In the genomic region with DNA sequence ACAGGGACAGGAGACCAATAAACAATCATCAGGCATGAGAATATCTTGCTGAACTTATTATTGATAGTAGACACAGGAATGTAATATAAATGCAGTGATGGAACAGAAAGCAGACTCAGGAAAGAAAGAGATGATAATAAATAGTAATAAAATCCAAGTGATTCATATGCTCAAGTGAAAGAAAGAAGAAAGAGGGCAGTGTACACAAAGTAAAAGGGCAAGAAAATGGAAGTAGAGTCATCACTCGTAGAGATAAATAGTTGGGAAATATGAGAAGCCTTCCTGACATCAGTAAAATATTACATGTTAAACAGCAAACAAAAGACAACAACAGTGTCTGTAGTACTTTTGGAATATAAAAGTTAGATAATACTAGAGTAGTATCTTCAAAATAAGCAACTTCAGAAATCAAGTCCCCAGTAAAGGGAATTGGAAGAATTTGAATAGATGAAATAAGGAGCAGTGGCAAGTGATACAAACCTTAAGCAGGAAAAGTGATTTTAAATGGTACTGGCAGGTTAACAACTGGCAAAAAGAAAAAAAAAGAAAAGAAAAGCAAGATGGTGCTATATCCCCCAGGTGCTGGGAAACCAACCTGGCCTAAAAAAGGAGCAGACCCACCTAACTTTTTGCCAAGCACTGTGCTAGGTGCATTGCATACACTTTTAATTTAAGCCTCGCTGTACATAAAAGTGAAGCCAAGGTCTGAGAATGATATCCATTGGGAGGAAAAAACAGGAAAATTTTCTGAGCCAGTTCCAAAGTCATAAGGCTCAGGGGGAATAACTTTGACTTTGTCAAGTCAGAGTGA, we compare ENCODE assay signal across 1 cellular context.
TF ChIP-seq lines count a peak whose summit lies in the region.

No MANE protein-coding gene starts in this region.

TF ChIP-seq in WTC11, 78 proteins besides CTCF, POLR2A, EP300 and RAD21 (continued from another document):
- TF ChIP-seq, protein P1, sequence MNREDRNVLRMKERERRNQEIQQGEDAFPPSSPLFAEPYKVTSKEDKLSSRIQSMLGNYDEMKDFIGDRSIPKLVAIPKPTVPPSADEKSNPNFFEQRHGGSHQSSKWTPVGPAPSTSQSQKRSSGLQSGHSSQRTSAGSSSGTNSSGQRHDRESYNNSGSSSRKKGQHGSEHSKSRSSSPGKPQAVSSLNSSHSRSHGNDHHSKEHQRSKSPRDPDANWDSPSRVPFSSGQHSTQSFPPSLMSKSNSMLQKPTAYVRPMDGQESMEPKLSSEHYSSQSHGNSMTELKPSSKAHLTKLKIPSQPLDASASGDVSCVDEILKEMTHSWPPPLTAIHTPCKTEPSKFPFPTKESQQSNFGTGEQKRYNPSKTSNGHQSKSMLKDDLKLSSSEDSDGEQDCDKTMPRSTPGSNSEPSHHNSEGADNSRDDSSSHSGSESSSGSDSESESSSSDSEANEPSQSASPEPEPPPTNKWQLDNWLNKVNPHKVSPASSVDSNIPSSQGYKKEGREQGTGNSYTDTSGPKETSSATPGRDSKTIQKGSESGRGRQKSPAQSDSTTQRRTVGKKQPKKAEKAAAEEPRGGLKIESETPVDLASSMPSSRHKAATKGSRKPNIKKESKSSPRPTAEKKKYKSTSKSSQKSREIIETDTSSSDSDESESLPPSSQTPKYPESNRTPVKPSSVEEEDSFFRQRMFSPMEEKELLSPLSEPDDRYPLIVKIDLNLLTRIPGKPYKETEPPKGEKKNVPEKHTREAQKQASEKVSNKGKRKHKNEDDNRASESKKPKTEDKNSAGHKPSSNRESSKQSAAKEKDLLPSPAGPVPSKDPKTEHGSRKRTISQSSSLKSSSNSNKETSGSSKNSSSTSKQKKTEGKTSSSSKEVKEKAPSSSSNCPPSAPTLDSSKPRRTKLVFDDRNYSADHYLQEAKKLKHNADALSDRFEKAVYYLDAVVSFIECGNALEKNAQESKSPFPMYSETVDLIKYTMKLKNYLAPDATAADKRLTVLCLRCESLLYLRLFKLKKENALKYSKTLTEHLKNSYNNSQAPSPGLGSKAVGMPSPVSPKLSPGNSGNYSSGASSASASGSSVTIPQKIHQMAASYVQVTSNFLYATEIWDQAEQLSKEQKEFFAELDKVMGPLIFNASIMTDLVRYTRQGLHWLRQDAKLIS (CRISPR knock-in tag; IDR thresholded peaks at IDR 0.05; ENCODE audit: borderline replicate concordance) = no peak
- TF ChIP-seq ZNF232 (CRISPR knock-in tag; IDR thresholded peaks at IDR 0.05) (no peak), ZNF671 (CRISPR knock-in tag; IDR thresholded peaks at IDR 0.05) (no peak), GTF2I (CRISPR knock-in tag; conservative IDR thresholded peaks at IDR 0.05) (no peak)
